In the genomic region with DNA sequence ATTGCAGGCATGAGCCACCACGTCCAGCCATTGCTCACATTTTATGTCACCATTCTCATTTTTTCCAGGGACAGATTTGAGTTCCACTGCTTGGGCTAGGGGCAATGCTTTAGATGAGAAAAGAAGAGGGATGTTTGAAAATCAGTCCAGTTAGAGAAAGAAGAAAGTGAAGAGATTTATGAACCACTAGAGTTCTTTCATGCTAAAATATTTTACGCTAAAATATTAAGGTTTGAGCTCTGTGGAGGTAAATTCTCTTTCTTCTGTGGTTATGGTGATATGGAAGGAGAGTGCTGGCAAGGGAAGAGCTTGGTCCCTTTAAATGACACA, we compare ENCODE assay signal across 11 cellular contexts. TPM values are rescaled to one million over a fixed set of nuclear protein-coding genes. Genes with fewer than 3 reads are reported as not detected.
DNase-seq lines count a peak whose midpoint lies in the region; ATAC-seq, FAIRE-seq and TF ChIP-seq lines count a peak whose summit lies in the region.
"Had no signal": no experiment of that assay in that cellular context is flagged by ENCODE, and none has a peak within 500 bp of the region (broad histone marks: within the 10 kb centered on the region; RNA-seq: fewer than 3 reads in every experiment).

No MANE protein-coding gene starts in this region.

- no peak for FAIRE-seq in endothelial cell of umbilical vein (lab: Jason Lieb, UNC)

- dilution Hi-C loops in endothelial cell of umbilical vein (cut with MboI; ENCODE audit: extremely low pct_ligation_motif_present, low sequenced_read_pairs), result no loop called here

- CTCF ChIA-PET in endothelial cell of umbilical vein (lab: Charles Lee), result interaction anchor here (0.6 to 2.3 kb wide), 6 partner anchors 9 to 30 kb away, joined by 3 to 9 read pairs (median 4); no protein-coding TSS in a partner anchor

- H3K9me1 ChIP-seq in endothelial cell of umbilical vein (replicated peaks; ENCODE audit: control insufficient read depth, extremely low read depth, insufficient read depth, low read length), result no peaks in the 10 kb centered on the region

- H3K27ac ChIP-seq in right atrium auricular region (no peak overlapping the region), endothelial cell of umbilical vein (ENCODE audit: insufficient read depth, low read depth, low read length) (no peak overlapping the region), neural progenitor cell (no peak overlapping the region), uterus (no peak overlapping the region)
- H3K27ac ChIP-seq: BLaER1 had no signal

- no peaks in the 10 kb centered on the region for H3K9me3 Mint-ChIP-seq in neural progenitor cell

- DNase-seq in right atrium auricular region (ENCODE audit: low spot score) (no peak), left ventricle myocardium superior (no peak), endothelial cell of umbilical vein (ENCODE audit: low read depth, low spot score) (no peak), neural progenitor cell (ENCODE audit: low spot score) (no peak), uterus (no peak), amniotic stem cell (lab: John Stamatoyannopoulos, UW) (no peak), COLO668 (lab: John Stamatoyannopoulos, UW; ENCODE audit: unreplicated experiment) (no peak), NCI-H146 (lab: John Stamatoyannopoulos, UW) (no peak)
- DNase-seq: activated CD8-positive, alpha-beta memory T cell treated with anti-CD3 and anti-CD28 coated beads, Interleukin-2, amount 50 U/mL, for 48 hours had no signal

- BruUV-seq in endothelial cell of umbilical vein (replicated peaks; lab: Mats Ljungman, UMichigan), result no TSS peak

- POLR2A ChIA-PET in endothelial cell of umbilical vein (lab: Charles Lee), result no interaction called here

- H3K36me3 Mint-ChIP-seq in neural progenitor cell, result no peaks in the 10 kb centered on the region

- no peak for TF ChIP-seq POLR2A in endothelial cell of umbilical vein (IDR thresholded peaks at IDR 0.05; ENCODE audit: low read depth, low read length)
- no peak for TF ChIP-seq POLR2A in uterus (IDR thresholded peaks at IDR 0.05)

- H3K9me3 ChIP-seq in right atrium auricular region (no peaks in the 10 kb centered on the region), endothelial cell of umbilical vein (replicated peaks; ENCODE audit: control insufficient read depth, insufficient read depth, low read length) (no peaks in the 10 kb centered on the region), neural progenitor cell (ENCODE audit: low read depth) (no peaks in the 10 kb centered on the region), uterus (no peaks in the 10 kb centered on the region)
- H3K9me3 ChIP-seq: BLaER1 had no signal

- H3K4me1 Mint-ChIP-seq in neural progenitor cell, result no peaks in the 10 kb centered on the region

- no peak overlapping the region for H3K27ac Mint-ChIP-seq in neural progenitor cell
- H3K27ac Mint-ChIP-seq: progenitor cell of endocrine pancreas had no signal

- H3K27me3 Mint-ChIP-seq in neural progenitor cell (ENCODE audit: insufficient read depth, low read depth), result no peaks in the 10 kb centered on the region
- H3K27me3 Mint-ChIP-seq: progenitor cell of endocrine pancreas had no signal

- H3K36me3 ChIP-seq in right atrium auricular region, result no peaks in the 10 kb centered on the region
- H3K36me3 ChIP-seq in endothelial cell of umbilical vein (ENCODE audit: control insufficient read depth in 2 of 2, extremely low read depth in 1 of 2, insufficient read depth in 2 of 2, low read length in 2 of 2), result no peaks in the 10 kb centered on the region
- H3K36me3 ChIP-seq in neural progenitor cell, result no peaks in the 10 kb centered on the region
- no peaks in the 10 kb centered on the region for H3K36me3 ChIP-seq in uterus
- H3K36me3 ChIP-seq: BLaER1 had no signal

- H3K4me2 ChIP-seq in endothelial cell of umbilical vein (ENCODE audit: insufficient read depth, low read length) (peak overlapping the region; percentile 6), neural progenitor cell (no peak overlapping the region)
- H3K4me2 ChIP-seq: BLaER1 had no signal

- no peak overlapping the region for H3K4me3 Mint-ChIP-seq in neural progenitor cell

- no peak for ATAC-seq in left ventricle myocardium superior

- H3K4me1 ChIP-seq in right atrium auricular region (no peaks in the 10 kb centered on the region), endothelial cell of umbilical vein (ENCODE audit: control insufficient read depth, extremely low read depth, insufficient read depth, low read length) (no peaks in the 10 kb centered on the region), neural progenitor cell (no peaks in the 10 kb centered on the region), uterus (no peaks in the 10 kb centered on the region)
- H3K4me1 ChIP-seq: BLaER1 had no signal

- intact Hi-C loops in left ventricle myocardium superior (cut with micrococcal nuclease) (no loop called here), endothelial cell of umbilical vein (cut with micrococcal nuclease) (loop anchor here (2.0 kb wide), 1 partner anchor 14 kb away; no protein-coding TSS in a partner anchor), uterus (cut with DNase I; ENCODE audit: low total_unique reads) (no loop called here)

- H3K9ac ChIP-seq in endothelial cell of umbilical vein (replicated peaks; ENCODE audit: extremely low read depth, insufficient read depth, low read length), result no peak overlapping the region
- no peak overlapping the region for H3K9ac ChIP-seq in neural progenitor cell
- H3K9ac ChIP-seq: BLaER1 had no signal

- H2AFZ ChIP-seq in endothelial cell of umbilical vein (ENCODE audit: low read depth, low read length) (peak overlapping the region; percentile 69), neural progenitor cell (replicated peaks) (peak overlapping the region; percentile 96)

- no peaks in the 10 kb centered on the region for H3K27me3 ChIP-seq in right atrium auricular region
- H3K27me3 ChIP-seq in endothelial cell of umbilical vein (ENCODE audit: control insufficient read depth in 2 of 2, insufficient read depth in 2 of 2, low read length in 2 of 2), result no peaks in the 10 kb centered on the region
- H3K27me3 ChIP-seq in neural progenitor cell, result no peaks in the 10 kb centered on the region
- H3K27me3 ChIP-seq in uterus, result no peaks in the 10 kb centered on the region
- H3K27me3 ChIP-seq: BLaER1 had no signal

- H4K20me1 ChIP-seq in endothelial cell of umbilical vein (replicated peaks; ENCODE audit: control insufficient read depth, extremely low read depth, insufficient read depth, low read length) (no peaks in the 10 kb centered on the region), neural progenitor cell (ENCODE audit: low read depth) (no peaks in the 10 kb centered on the region)
- H4K20me1 ChIP-seq: BLaER1 had no signal

- H3K79me2 ChIP-seq in endothelial cell of umbilical vein (ENCODE audit: control insufficient read depth, insufficient read depth, low read length), result no peaks in the 10 kb centered on the region
- no peaks in the 10 kb centered on the region for H3K79me2 ChIP-seq in neural progenitor cell (ENCODE audit: low read depth)

- peaks cover 9% of the 10 kb centered on the region for H3F3A ChIP-seq in neural progenitor cell (ENCODE audit: low read depth)

- no peak for TF ChIP-seq CTCF in right atrium auricular region (IDR thresholded peaks at IDR 0.05)
- no peak for TF ChIP-seq CTCF in endothelial cell of umbilical vein (IDR thresholded peaks at IDR 0.05; ENCODE audit: extremely low read depth in 1 of 2, insufficient read depth in 1 of 2, low read depth in 1 of 2, low read length in 2 of 2)
- no peak for TF ChIP-seq CTCF in neural progenitor cell (IDR thresholded peaks at IDR 0.05)
- TF ChIP-seq CTCF in uterus (IDR thresholded peaks at IDR 0.05), result no peak

- H3K4me3 ChIP-seq in right atrium auricular region, result peak overlapping the region; percentile 13 to 42
- no peak overlapping the region for H3K4me3 ChIP-seq in endothelial cell of umbilical vein (replicated peaks in 1 of 3; ENCODE audit: insufficient read depth in 1 of 3, low read depth in 1 of 3, low read length in 3 of 3)
- H3K4me3 ChIP-seq in neural progenitor cell, result peak overlapping the region; percentile 24
- peak overlapping the region; percentile 15 to 35 for H3K4me3 ChIP-seq in uterus
- H3K4me3 ChIP-seq: BLaER1 had no signal

TF ChIP-seq in endothelial cell of umbilical vein, 7 proteins besides CTCF, POLR2A, EP300 and RAD21:
- no peak for TF ChIP-seq JUN (IDR thresholded peaks at IDR 0.05; ENCODE audit: borderline replicate concordance, insufficient read depth, insufficient read length, low read depth)
- no peak for TF ChIP-seq FOS (IDR thresholded peaks at IDR 0.05; ENCODE audit: borderline replicate concordance, insufficient read depth, low read length)
- TF ChIP-seq, protein P1, sequence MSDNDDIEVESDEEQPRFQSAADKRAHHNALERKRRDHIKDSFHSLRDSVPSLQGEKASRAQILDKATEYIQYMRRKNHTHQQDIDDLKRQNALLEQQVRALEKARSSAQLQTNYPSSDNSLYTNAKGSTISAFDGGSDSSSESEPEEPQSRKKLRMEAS (IDR thresholded peaks at IDR 0.05; ENCODE audit: insufficient read depth, insufficient read length), result no peak
- TF ChIP-seq POLR2AphosphoS5 (IDR thresholded peaks at IDR 0.05; ENCODE audit: insufficient read depth, low read depth, low read length), result no peak
- TF ChIP-seq MYC (IDR thresholded peaks at IDR 0.05; ENCODE audit: low read depth, low read length), result no peak
- no peak for TF ChIP-seq GATA2 (IDR thresholded peaks at IDR 0.05; ENCODE audit: insufficient read depth, insufficient read length, low read depth, low read length)
- TF ChIP-seq EZH2 (IDR thresholded peaks at IDR 0.05; ENCODE audit: borderline replicate concordance, low read depth, low read length, severe bottlenecking), result no peak

RNA-seq across cellular contexts. Expression of a gene that starts 21.5 kb away (rescaled TPM):
- 100 to 1,000 TPM; 261 to 441 TPM for total RNA-seq in right atrium auricular region
- total RNA-seq in left ventricle myocardium superior, result 414 TPM
- 91.9 and 98.1 TPM in 2 replicates for total RNA-seq in endothelial cell of umbilical vein
- polyA plus RNA-seq in endothelial cell of umbilical vein, result 34.4 and 42.8 TPM in 2 replicates
- 43.5 and 47.4 TPM in 2 replicates for polyA plus RNA-seq in endothelial cell of umbilical vein (2011; cell fraction: cytosol; rRNA removed)
- polyA plus RNA-seq in endothelial cell of umbilical vein (2011; cell fraction: nucleus; rRNA removed), result 25.4 and 33.5 TPM in 2 replicates
- polyA plus RNA-seq in endothelial cell of umbilical vein (2012), result 85.5 and 153 TPM in 2 replicates
- 43.4 and 56.7 TPM in 2 replicates for polyA minus RNA-seq in endothelial cell of umbilical vein
- polyA minus RNA-seq in endothelial cell of umbilical vein (2011; cell fraction: cytosol; rRNA and poly(A)+ RNA removed), result 36.5 TPM
- 18.6 and 31.3 TPM in 2 replicates for polyA minus RNA-seq in endothelial cell of umbilical vein (2011; cell fraction: nucleus; rRNA and poly(A)+ RNA removed)
- total RNA-seq in neural progenitor cell (ENCODE audit: low replicate concordance), result 24.5 and 105 TPM in 2 replicates
- 100 to 1,000 TPM; 108 to 231 (median 139) TPM for total RNA-seq in uterus

Comparison
In these comparisons a context has a peak if more than half of its experiments do, and no peak if none do; other contexts are left out.
1. H3K4me3 ChIP-seq: peak in right atrium auricular region (2 of 2), neural progenitor cell (single experiment) and uterus (2 of 2); none in endothelial cell of umbilical vein (0 of 3).